Comparison of ENCODE assay signal across 16 cellular contexts in the genomic region with DNA sequence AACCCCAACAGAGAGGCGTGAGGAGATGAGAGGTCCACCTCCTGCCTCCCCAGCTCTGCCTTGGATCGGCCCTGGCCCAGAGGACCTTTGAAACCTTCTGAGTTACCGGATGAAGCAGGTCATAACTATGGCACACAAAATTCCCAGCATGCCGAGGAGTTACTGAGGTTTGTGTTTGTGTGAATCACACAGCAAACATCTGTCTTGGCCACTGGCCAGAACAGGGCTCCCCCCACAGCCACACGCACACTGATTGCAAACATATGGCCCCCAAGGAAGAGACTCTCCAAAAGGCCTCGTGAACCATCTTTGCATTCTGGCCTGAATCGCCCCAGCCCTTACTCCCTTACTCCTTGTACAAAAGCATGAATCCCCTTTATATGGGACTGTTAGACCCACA. TPM values are rescaled to one million over a fixed set of nuclear protein-coding genes. Genes with fewer than 3 reads are reported as not detected.
DNase-seq lines count a peak whose midpoint lies in the region; ATAC-seq, FAIRE-seq and TF ChIP-seq lines count a peak whose summit lies in the region.
"Had no signal": no experiment of that assay in that cellular context is flagged by ENCODE, and none has a peak within 500 bp of the region (broad histone marks: within the 10 kb centered on the region; RNA-seq: fewer than 3 reads in every experiment).

No MANE protein-coding gene starts in this region.

- CTCF ChIA-PET in HepG2 (lab: Yijun Ruan, JAX; ENCODE audit: low intra/inter-chr PET ratio, low total read pairs), result no interaction called here

- H2AFZ ChIP-seq in HepG2 (ENCODE audit: low read length), result no peak overlapping the region

- intact Hi-C loops in HepG2 (cut with micrococcal nuclease; ENCODE audit: unreplicated experiment), result no loop called here

- H3K79me2 ChIP-seq in HepG2 (ENCODE audit: insufficient read depth, low read length), result no peaks in the 10 kb centered on the region

- TF ChIP-seq EP300 in HepG2 (IDR thresholded peaks at IDR 0.05; ENCODE audit: low read depth in 2 of 2, low read length in 2 of 2) (0 out of 4 replicates have a peak, but pooled peaks of 1 of the 2 experiments have one; percentile 43), HepG2 (CRISPR knock-in tag; IDR thresholded peaks at IDR 0.05; ENCODE audit: borderline replicate concordance) (no peak)

- H3K9ac ChIP-seq in HepG2 (ENCODE audit: insufficient read depth, low read depth, low read length), result peak overlapping the region; percentile 49

- peaks cover 40% of the 10 kb centered on the region for H3K4me1 ChIP-seq in HepG2 (ENCODE audit: insufficient read depth, low read length)

- TF ChIP-seq CTCF in HepG2 (CRISPR knock-in tag; IDR thresholded peaks at IDR 0.05), result no peak
- TF ChIP-seq CTCF in WERI-Rb-1 (IDR thresholded peaks at IDR 0.05; ENCODE audit: low read depth, low read length), result no peak
- TF ChIP-seq CTCF in GM13977 (IDR thresholded peaks at IDR 0.05; ENCODE audit: extremely low read depth, insufficient read depth, missing control alignments), result no peak

- in situ Hi-C loops in HepG2 (cut with HindIII; ENCODE audit: extremely low pct_ligation_motif_present, low pct_unique_long_range_greater_than_20kb) (no loop called here), GM13977 (cut with MboI; ENCODE audit: low pct_unique_long_range_greater_than_20kb, low sequenced_read_pairs, unreplicated experiment) (no loop called here)

- no peaks in the 10 kb centered on the region for H3K9me3 ChIP-seq in HepG2 (ENCODE audit: low read length)
- H3K9me3 ChIP-seq in WERI-Rb-1 (ENCODE audit: severe bottlenecking), result no peaks in the 10 kb centered on the region

- peak in 1 of 2 experiments; percentile 38; a peak in 1 of 4 replicates for TF ChIP-seq POLR2A in HepG2 (IDR thresholded peaks at IDR 0.05; ENCODE audit: insufficient read depth in 1 of 2, low read depth in 2 of 2, low read length in 2 of 2)

- TF ChIP-seq RAD21 in HepG2 (CRISPR knock-in tag; IDR thresholded peaks at IDR 0.05), result no peak

- ATAC-seq in HepG2 (peak; percentile 83), GM21360 (IDR thresholded peaks at IDR 0.05; ENCODE audit: unreplicated experiment) (no peak)

- 6% methylated on average over 3 of the region's 7 CpGs for WGBS in HepG2 (ENCODE audit: low lambda C conversion rate)

- H4K20me1 ChIP-seq in HepG2 (ENCODE audit: insufficient read depth, low read length), result no peaks in the 10 kb centered on the region

- POLR2A ChIA-PET in HepG2 (lab: Yijun Ruan, JAX), result interaction anchor here (0.9 to 2.5 kb wide), 3 partner anchors 10 to 19 kb away, joined by 4 to 10 read pairs (median 4); a partner anchor contains a TSS

- H3K4me2 ChIP-seq in HepG2 (ENCODE audit: low read depth, low read length), result peak overlapping the region; percentile 74

- H3K27ac ChIP-seq in HepG2 (ENCODE audit: extremely low read length, insufficient read depth, low read length) (peak overlapping the region; percentile 49), WERI-Rb-1 (no peak overlapping the region)

- H3K4me3 ChIP-seq in HepG2 (replicated peaks in 1 of 3; ENCODE audit: insufficient read depth in 1 of 3, low read depth in 2 of 3, low read length in 3 of 3) (peak overlapping the region; percentile 16 to 61 (median 32); a peak in 4 of 6 replicates), WERI-Rb-1 (ENCODE audit: low read depth, low read length) (no peak overlapping the region)

- FAIRE-seq in HepG2 (lab: Jason Lieb, UNC), result peak; percentile 87
- FAIRE-seq: endometrium had no signal

- H3K36me3 ChIP-seq in HepG2 (replicated peaks in 1 of 2; ENCODE audit: control insufficient read depth in 1 of 2, insufficient read depth in 2 of 2, low read length in 2 of 2), result no peaks in the 10 kb centered on the region
- H3K36me3 ChIP-seq in WERI-Rb-1, result no peaks in the 10 kb centered on the region

- peak; percentile 31 for DNase-seq in DMS53 treated with DMSO at 0.1 percent for 48 hours (lab: John Stamatoyannopoulos, UW; ENCODE audit: unreplicated experiment)
- DNase-seq in LoVo (ENCODE audit: low spot score), result peak; percentile 19
- DNase-seq in astrocyte of the hippocampus (ENCODE audit: low read depth, low spot score), result peak; percentile 63
- peak; percentile 64 for DNase-seq in HepG2 (ENCODE audit: low spot score)
- no peak for DNase-seq in WERI-Rb-1
- no peak for DNase-seq in NCI-H2107 treated with DMSO at 0.1 percent for 48 hours (lab: John Stamatoyannopoulos, UW; ENCODE audit: unreplicated experiment)
- DNase-seq in GM13977 (ENCODE audit: low spot score), result no peak
- DNase-seq: activated CD8-positive, alpha-beta memory T cell treated with anti-CD3 and anti-CD28 coated beads, Interleukin-2, amount 50 U/mL, for 48 hours; amygdala; DMS79 treated with DMSO at 0.1 percent for 48 hours; Kasumi-1; NCI-H345; retina had no signal

- BruUV-seq in HepG2 (replicated peaks; lab: Mats Ljungman, UMichigan), result no TSS peak

- H3K27me3 ChIP-seq in HepG2 (ENCODE audit: control insufficient read depth in 1 of 2, insufficient read depth in 2 of 2, low read length in 2 of 2) (no peaks in the 10 kb centered on the region), WERI-Rb-1 (ENCODE audit: insufficient read depth, low read depth, severe bottlenecking) (no peaks in the 10 kb centered on the region)

RNA-seq across cellular contexts. Expression of a gene that starts 18.9 kb away (rescaled TPM):
- 796 and 972 TPM in 2 replicates for total RNA-seq in HepG2 (2016; rRNA removed; fragmentation: Illumina TruSeq; extraction: Trizol)
- 1,084 and 1,255 TPM in 2 replicates for total RNA-seq in HepG2 (2016; cell fraction: cytosol; rRNA removed; fragmentation: Illumina TruSeq; extraction: Trizol; ENCODE audit: low read depth)
- total RNA-seq in HepG2 (2016; cell fraction: insoluble cytoplasmic fraction; rRNA removed; fragmentation: Illumina TruSeq; extraction: Trizol), result 778 and 945 TPM in 2 replicates
- 1,905 and 2,048 TPM in 2 replicates for total RNA-seq in HepG2 (2016; cell fraction: membrane; rRNA removed; fragmentation: Illumina TruSeq; extraction: Trizol)
- total RNA-seq in HepG2 (2016; cell fraction: nucleus; rRNA removed; fragmentation: Illumina TruSeq; extraction: Trizol), result 275 and 295 TPM in 2 replicates
- 1,199 and 1,289 TPM in 2 replicates for polyA plus RNA-seq in HepG2 (2011; rRNA removed)
- polyA plus RNA-seq in HepG2 (2011; cell fraction: cytosol; rRNA removed), result 1,509 and 1,662 TPM in 2 replicates
- polyA plus RNA-seq in HepG2 (2011; cell fraction: nucleus; rRNA removed), result 301 and 377 TPM in 2 replicates
- 1,270 and 1,395 TPM in 2 replicates for polyA plus RNA-seq in HepG2 (2012)
- polyA plus RNA-seq in HepG2 (2016; cell fraction: cytosol; fragmentation: Illumina TruSeq; extraction: Trizol; ENCODE audit: low read depth), result 1,609 and 1,819 TPM in 2 replicates
- 1,262 and 1,290 TPM in 2 replicates for polyA plus RNA-seq in HepG2 (2016; cell fraction: insoluble cytoplasmic fraction; fragmentation: Illumina TruSeq; extraction: Trizol; ENCODE audit: low read depth)
- 2,384 and 2,506 TPM in 2 replicates for polyA plus RNA-seq in HepG2 (2016; cell fraction: membrane; fragmentation: Illumina TruSeq; extraction: Trizol; ENCODE audit: low read depth)
- polyA plus RNA-seq in HepG2 (2016; cell fraction: nucleus; fragmentation: Illumina TruSeq; extraction: Trizol; ENCODE audit: insufficient read depth, low read depth), result 573 and 598 TPM in 2 replicates
- polyA minus RNA-seq in HepG2 (2011; rRNA and poly(A)+ RNA removed; ENCODE audit: low replicate concordance), result 414 and 1,377 TPM in 2 replicates
- polyA minus RNA-seq in HepG2 (2011; cell fraction: cytosol; rRNA and poly(A)+ RNA removed), result 414 and 464 TPM in 2 replicates
- 140 and 217 TPM in 2 replicates for polyA minus RNA-seq in HepG2 (2011; cell fraction: nucleus; rRNA and poly(A)+ RNA removed)

RNA-seq across cellular contexts. Expression of a gene that starts 19.3 kb away (rescaled TPM):
- total RNA-seq in HepG2 (2016; rRNA removed; fragmentation: Illumina TruSeq; extraction: Trizol), result 9.5 and 15.6 TPM in 2 replicates
- total RNA-seq in HepG2 (2016; cell fraction: cytosol; rRNA removed; fragmentation: Illumina TruSeq; extraction: Trizol; ENCODE audit: low read depth), result 0.51 and 0.53 TPM in 2 replicates
- 8.9 and 15.0 TPM in 2 replicates for total RNA-seq in HepG2 (2016; cell fraction: insoluble cytoplasmic fraction; rRNA removed; fragmentation: Illumina TruSeq; extraction: Trizol)
- 2.8 and 3.0 TPM in 2 replicates for total RNA-seq in HepG2 (2016; cell fraction: membrane; rRNA removed; fragmentation: Illumina TruSeq; extraction: Trizol)
- total RNA-seq in HepG2 (2016; cell fraction: nucleus; rRNA removed; fragmentation: Illumina TruSeq; extraction: Trizol), result 6.5 and 7.0 TPM in 2 replicates
- polyA plus RNA-seq in HepG2 (2011; rRNA removed), result 0.47 and 0.86 TPM in 2 replicates
- polyA plus RNA-seq in HepG2 (2011; cell fraction: cytosol; rRNA removed), result 0.35 and 0.44 TPM in 2 replicates
- 0.31 and 0.34 TPM in 2 replicates for polyA plus RNA-seq in HepG2 (2011; cell fraction: nucleus; rRNA removed)
- polyA plus RNA-seq in HepG2 (2012), result 0.69 and 2.0 TPM in 2 replicates
- polyA plus RNA-seq in HepG2 (2016; cell fraction: cytosol; fragmentation: Illumina TruSeq; extraction: Trizol; ENCODE audit: low read depth), result 0.15 and 0.16 TPM in 2 replicates
- polyA plus RNA-seq in HepG2 (2016; cell fraction: insoluble cytoplasmic fraction; fragmentation: Illumina TruSeq; extraction: Trizol; ENCODE audit: low read depth), result 9.3 and 9.9 TPM in 2 replicates
- polyA plus RNA-seq in HepG2 (2016; cell fraction: membrane; fragmentation: Illumina TruSeq; extraction: Trizol; ENCODE audit: low read depth), result 0.56 and 0.79 TPM in 2 replicates
- polyA plus RNA-seq in HepG2 (2016; cell fraction: nucleus; fragmentation: Illumina TruSeq; extraction: Trizol; ENCODE audit: insufficient read depth, low read depth), result 5.2 and 5.3 TPM in 2 replicates
- polyA minus RNA-seq in HepG2 (2011; rRNA and poly(A)+ RNA removed; ENCODE audit: low replicate concordance), result 0.68 and 2.3 TPM in 2 replicates
- 1.1 and 1.7 TPM in 2 replicates for polyA minus RNA-seq in HepG2 (2011; cell fraction: cytosol; rRNA and poly(A)+ RNA removed)
- 2.2 TPM in 2 replicates for polyA minus RNA-seq in HepG2 (2011; cell fraction: nucleus; rRNA and poly(A)+ RNA removed)

RNA-seq across cellular contexts. Expression of a gene that starts 47.5 kb away (rescaled TPM):
- not detected in 2 replicates for total RNA-seq in HepG2 (2016; rRNA removed; fragmentation: Illumina TruSeq; extraction: Trizol)
- total RNA-seq in HepG2 (2016; cell fraction: cytosol; rRNA removed; fragmentation: Illumina TruSeq; extraction: Trizol; ENCODE audit: low read depth), result not detected in 2 replicates
- total RNA-seq in HepG2 (2016; cell fraction: insoluble cytoplasmic fraction; rRNA removed; fragmentation: Illumina TruSeq; extraction: Trizol), result not detected in 2 replicates
- 0.34 TPM in 1 of 2 replicates, not detected in the other for total RNA-seq in HepG2 (2016; cell fraction: membrane; rRNA removed; fragmentation: Illumina TruSeq; extraction: Trizol)
- total RNA-seq in HepG2 (2016; cell fraction: nucleus; rRNA removed; fragmentation: Illumina TruSeq; extraction: Trizol), result 0.53 TPM in 1 of 2 replicates, not detected in the other
- 0.09 TPM in 1 of 2 replicates, not detected in the other for polyA plus RNA-seq in HepG2 (2011; rRNA removed)
- 0.15 TPM in 1 of 2 replicates, not detected in the other for polyA plus RNA-seq in HepG2 (2011; cell fraction: cytosol; rRNA removed)
- 0.29 TPM in 1 of 2 replicates, not detected in the other for polyA plus RNA-seq in HepG2 (2011; cell fraction: nucleus; rRNA removed)
- not detected in 2 replicates for polyA plus RNA-seq in HepG2 (2012)
- polyA plus RNA-seq in HepG2 (2016; cell fraction: cytosol; fragmentation: Illumina TruSeq; extraction: Trizol; ENCODE audit: low read depth), result 0.27 and 0.35 TPM in 2 replicates
- not detected in 2 replicates for polyA plus RNA-seq in HepG2 (2016; cell fraction: insoluble cytoplasmic fraction; fragmentation: Illumina TruSeq; extraction: Trizol; ENCODE audit: low read depth)
- not detected in 2 replicates for polyA plus RNA-seq in HepG2 (2016; cell fraction: membrane; fragmentation: Illumina TruSeq; extraction: Trizol; ENCODE audit: low read depth)
- polyA plus RNA-seq in HepG2 (2016; cell fraction: nucleus; fragmentation: Illumina TruSeq; extraction: Trizol; ENCODE audit: insufficient read depth, low read depth), result 0.77 TPM in 1 of 2 replicates, not detected in the other
- polyA minus RNA-seq in HepG2 (2011; rRNA and poly(A)+ RNA removed; ENCODE audit: low replicate concordance), result 0.38 and 1.3 TPM in 2 replicates
- not detected in 2 replicates for polyA minus RNA-seq in HepG2 (2011; cell fraction: cytosol; rRNA and poly(A)+ RNA removed)
- not detected in 2 replicates for polyA minus RNA-seq in HepG2 (2011; cell fraction: nucleus; rRNA and poly(A)+ RNA removed)
- total RNA-seq: mucosa of gallbladder had no signal

Comparison
In these comparisons a context has a peak if more than half of its experiments do, and no peak if none do; other contexts are left out.
1. DNase-seq: peak in DMS53 treated with DMSO at 0.1 percent for 48 hours (single experiment), LoVo (single experiment), astrocyte of the hippocampus (single experiment) and HepG2 (single experiment); none in WERI-Rb-1 (single experiment), NCI-H2107 treated with DMSO at 0.1 percent for 48 hours (single experiment) and GM13977 (single experiment).